Comparison of ENCODE assay signal across 1 cellular context in genomic region chr20:18831830-18832229, GRCh38.
TF ChIP-seq lines count a peak whose summit lies in the region.

No MANE protein-coding gene starts in this region.

TF ChIP-seq in GM23338, 12 proteins besides CTCF, POLR2A, EP300 and RAD21 (continued from another document):
- TF ChIP-seq POLR2AphosphoS5 (IDR thresholded peaks at IDR 0.05; ENCODE audit: low read depth), result no peak
- no peak for TF ChIP-seq ZNF462 (CRISPR knock-in tag; IDR thresholded peaks at IDR 0.05)
- TF ChIP-seq EZH2 (IDR thresholded peaks at IDR 0.05; ENCODE audit: low read depth, unreplicated experiment), result no peak
- TF ChIP-seq REST (IDR thresholded peaks at IDR 0.05; ENCODE audit: unreplicated experiment), result no peak
